ENCODE assay signal across 8 cellular contexts in the genomic region with DNA sequence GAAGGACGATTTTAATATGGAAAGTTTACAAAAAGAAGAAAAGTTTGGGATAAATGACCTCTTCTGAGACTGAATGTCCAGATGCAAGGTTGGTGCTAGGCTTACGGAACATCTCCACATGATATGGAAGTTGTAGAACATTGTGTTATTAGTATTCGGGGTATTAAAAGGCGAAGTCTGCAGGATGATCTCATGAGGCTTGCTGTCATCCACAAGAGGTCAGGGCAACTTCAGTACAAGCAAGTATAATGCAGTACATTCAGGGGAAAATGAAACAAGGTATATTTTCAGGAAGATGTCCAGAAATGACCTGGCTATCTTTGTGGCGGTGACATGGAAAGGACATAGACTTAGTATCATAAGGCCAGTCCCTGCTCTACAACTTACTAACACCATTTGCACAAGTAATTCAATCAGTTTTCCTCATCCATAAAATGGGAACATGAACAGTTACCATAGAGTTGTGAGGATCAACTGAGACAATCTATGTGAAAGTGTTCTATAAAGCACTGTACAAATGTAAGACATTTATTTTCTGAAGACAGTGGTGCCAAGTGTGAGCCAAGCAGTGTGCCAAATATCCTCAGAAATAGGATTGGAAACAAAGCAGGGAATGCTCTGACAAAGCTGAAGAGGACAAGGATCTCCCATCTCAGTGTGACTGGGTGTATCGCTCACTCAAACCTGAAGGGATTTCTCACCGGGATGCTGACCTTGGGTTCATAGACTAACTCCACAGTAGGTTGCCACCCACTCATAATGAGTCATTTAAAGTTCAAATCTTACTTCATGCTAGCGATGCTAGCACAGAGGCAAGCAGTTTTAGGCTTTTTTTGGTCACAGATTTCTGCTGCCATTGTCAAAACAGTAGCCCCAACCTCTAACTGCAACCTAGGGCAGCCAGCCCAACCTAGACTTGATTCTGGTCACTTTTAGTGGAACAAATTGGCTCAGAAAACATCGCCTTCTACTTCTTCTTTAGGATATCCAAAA.
A peak's percentile ranks its signal among the peaks of the same experiment; 100 is the strongest.
DNase-seq lines count a peak whose midpoint lies in the region; ATAC-seq and TF ChIP-seq lines count a peak whose summit lies in the region.

No MANE protein-coding gene starts in this region.

- no peak for TF ChIP-seq EP300 in ovary (IDR thresholded peaks at IDR 0.05)

- intact Hi-C loops in breast epithelium (cut with DNase I; ENCODE audit: low total_unique reads) (no loop called here), ovary (cut with DNase I) (no loop called here)

- H3K27me3 ChIP-seq in breast epithelium (no peaks in the 10 kb centered on the region), ovary (no peaks in the 10 kb centered on the region), neuronal stem cell (ENCODE audit: control insufficient read depth in 3 of 3, insufficient read depth in 3 of 3, low read depth in 1 of 3, low read length in 3 of 3) (no peaks in the 10 kb centered on the region)

- H3K4me1 ChIP-seq in breast epithelium (peaks cover 3 to 5% of the 10 kb centered on the region in 2 donors), ovary (ENCODE audit: insufficient read depth) (peaks cover 28% of the 10 kb centered on the region), neuronal stem cell (ENCODE audit: control insufficient read depth in 2 of 2, insufficient read depth in 1 of 2, low read depth in 1 of 2, low read length in 2 of 2) (peaks cover 11 to 42% of the 10 kb centered on the region in 2 donors)

- H3K14ac ChIP-seq in neuronal stem cell (ENCODE audit: low read length) = no peak overlapping the region

- H2BK5ac ChIP-seq in neuronal stem cell (ENCODE audit: low read length) = no peak overlapping the region

- no peaks in the 10 kb centered on the region for H3K79me1 ChIP-seq in neuronal stem cell (ENCODE audit: low read depth, low read length)

- H2BK12ac ChIP-seq in neuronal stem cell (ENCODE audit: low read length) = no peak overlapping the region

- H2BK120ac ChIP-seq in neuronal stem cell (ENCODE audit: low read depth, low read length) = no peak overlapping the region

- no peak overlapping the region for H3K4me3 ChIP-seq in breast epithelium
- no peak overlapping the region for H3K4me3 ChIP-seq in ovary
- no peak overlapping the region for H3K4me3 ChIP-seq in neuronal stem cell (ENCODE audit: low read length in 2 of 2)

- peak; percentile 75 for ATAC-seq in HG03520 (IDR thresholded peaks at IDR 0.05; ENCODE audit: unreplicated experiment)

- H2BK15ac ChIP-seq in neuronal stem cell (ENCODE audit: low read length) = no peak overlapping the region

- H2AFZ ChIP-seq in neuronal stem cell (ENCODE audit: low read length) = no peak overlapping the region

- no peak overlapping the region for H4K8ac ChIP-seq in neuronal stem cell (ENCODE audit: low read depth, low read length)

- no peak overlapping the region for H3K4me2 ChIP-seq in neuronal stem cell (ENCODE audit: insufficient read depth, low read length, poor library complexity, severe bottlenecking)

- H3K9me3 ChIP-seq in breast epithelium = no peaks in the 10 kb centered on the region
- H3K9me3 ChIP-seq in ovary = no peaks in the 10 kb centered on the region
- H3K9me3 ChIP-seq in neuronal stem cell (replicated peaks in 1 of 2; ENCODE audit: control insufficient read depth in 2 of 2, insufficient read depth in 1 of 2, low read depth in 1 of 2, low read length in 2 of 2) = no peaks in the 10 kb centered on the region

- H3K4ac ChIP-seq in neuronal stem cell (ENCODE audit: low read length) = no peak overlapping the region

- H3K27ac ChIP-seq in breast epithelium (peak overlapping the region; percentile 65 to 70), ovary (peak overlapping the region; percentile 16 to 74), neuronal stem cell (replicated peaks; ENCODE audit: low read length) (no peak overlapping the region)

- no peak overlapping the region for H3K18ac ChIP-seq in neuronal stem cell (ENCODE audit: low read length)

- no peak overlapping the region for H2AK5ac ChIP-seq in neuronal stem cell (ENCODE audit: low read depth, low read length)

- H3K9ac ChIP-seq in neuronal stem cell (ENCODE audit: low read depth, low read length, poor library complexity) = no peak overlapping the region

- TF ChIP-seq POLR2A in breast epithelium (IDR thresholded peaks at IDR 0.05) (no peak), ovary (IDR thresholded peaks at IDR 0.05) (no peak)

- H3K36me3 ChIP-seq in breast epithelium (no peaks in the 10 kb centered on the region), ovary (no peaks in the 10 kb centered on the region), neuronal stem cell (replicated peaks in 1 of 2; ENCODE audit: control insufficient read depth in 2 of 2, insufficient read depth in 2 of 2, low read length in 2 of 2) (no peaks in the 10 kb centered on the region)

- no peak overlapping the region for H3K23ac ChIP-seq in neuronal stem cell (ENCODE audit: low read depth, low read length, poor library complexity)

- no peak overlapping the region for H4K91ac ChIP-seq in neuronal stem cell (ENCODE audit: low read depth, low read length, poor library complexity)

- DNase-seq in activated T-cell treated with anti-CD3 and anti-CD28 coated beads for 48 hours (ENCODE audit: low read depth) (peak; percentile 12), breast epithelium (ENCODE audit: low spot score in 2 of 2) (no peak), ovary (peak in 4 of 5 donors; percentile 30 to 52 (median 47)), neuronal stem cell (ENCODE audit: low spot score) (no peak), OCI-M1 (lab: John Stamatoyannopoulos, UW) (no peak), NCI-H69 (lab: John Stamatoyannopoulos, UW) (no peak)
- DNase-seq in activated T-cell treated with anti-CD3 and anti-CD28 coated beads, Interleukin-2, amount 50 U/mL, for 1 hour = no peak

- TF ChIP-seq CTCF in breast epithelium (IDR thresholded peaks at IDR 0.05) (no peak), ovary (IDR thresholded peaks at IDR 0.05) (peak in 1 of 3 donors; percentile 7)

- WGBS in ovary, 3 donors = 26 to 31% (median 29%) methylated on average over 9 of the region's 9 CpGs
- WGBS in neuronal stem cell (ENCODE audit: extremely low coverage in 2 of 2, insufficient read length in 2 of 2, insufficient replicate concordance in 1 of 2), 2 donors = 100% methylated on average over 1 of the region's 9 CpGs

Comparison
In these comparisons a context has a peak if more than half of its experiments do, and no peak if none do; other contexts are left out.
1. DNase-seq: peak in activated T-cell treated with anti-CD3 and anti-CD28 coated beads for 48 hours (single experiment) and ovary (4 of 5); none in activated T-cell treated with anti-CD3 and anti-CD28 coated beads, Interleukin-2, amount 50 U/mL, for 1 hour (single experiment), breast epithelium (0 of 2), neuronal stem cell (single experiment), OCI-M1 (single experiment) and NCI-H69 (single experiment).